In genomic region chr12:123907021-123907420, GRCh38 we compare ENCODE assay signal across 1 cellular context.
TF ChIP-seq lines count a peak whose summit lies in the region.

No MANE protein-coding gene starts in this region.

TF ChIP-seq in SK-N-SH, 30 proteins besides CTCF, POLR2A, EP300 and RAD21 (continued from another document):
- TF ChIP-seq TEAD4 (IDR thresholded peaks at IDR 0.05; ENCODE audit: borderline replicate concordance, insufficient read depth): no peak
- TF ChIP-seq GABPA (IDR thresholded peaks at IDR 0.05; ENCODE audit: low read depth): no peak
- TF ChIP-seq SIN3A (IDR thresholded peaks at IDR 0.05; ENCODE audit: borderline replicate concordance, low read depth, low read length): no peak
- no peak for TF ChIP-seq YY1 (IDR thresholded peaks at IDR 0.05; ENCODE audit: low read depth)
- no peak for TF ChIP-seq ZBTB33 (IDR thresholded peaks at IDR 0.05; ENCODE audit: borderline replicate concordance, low read depth)
- TF ChIP-seq RCOR1 (IDR thresholded peaks at IDR 0.05; ENCODE audit: low read length): no peak
- no peak for TF ChIP-seq FOSL2 (IDR thresholded peaks at IDR 0.05; ENCODE audit: borderline replicate concordance, low read depth)
- no peak for TF ChIP-seq ELF1 (IDR thresholded peaks at IDR 0.05)
